Comparison of ENCODE assay signal across 1 cellular context in the genomic region with DNA sequence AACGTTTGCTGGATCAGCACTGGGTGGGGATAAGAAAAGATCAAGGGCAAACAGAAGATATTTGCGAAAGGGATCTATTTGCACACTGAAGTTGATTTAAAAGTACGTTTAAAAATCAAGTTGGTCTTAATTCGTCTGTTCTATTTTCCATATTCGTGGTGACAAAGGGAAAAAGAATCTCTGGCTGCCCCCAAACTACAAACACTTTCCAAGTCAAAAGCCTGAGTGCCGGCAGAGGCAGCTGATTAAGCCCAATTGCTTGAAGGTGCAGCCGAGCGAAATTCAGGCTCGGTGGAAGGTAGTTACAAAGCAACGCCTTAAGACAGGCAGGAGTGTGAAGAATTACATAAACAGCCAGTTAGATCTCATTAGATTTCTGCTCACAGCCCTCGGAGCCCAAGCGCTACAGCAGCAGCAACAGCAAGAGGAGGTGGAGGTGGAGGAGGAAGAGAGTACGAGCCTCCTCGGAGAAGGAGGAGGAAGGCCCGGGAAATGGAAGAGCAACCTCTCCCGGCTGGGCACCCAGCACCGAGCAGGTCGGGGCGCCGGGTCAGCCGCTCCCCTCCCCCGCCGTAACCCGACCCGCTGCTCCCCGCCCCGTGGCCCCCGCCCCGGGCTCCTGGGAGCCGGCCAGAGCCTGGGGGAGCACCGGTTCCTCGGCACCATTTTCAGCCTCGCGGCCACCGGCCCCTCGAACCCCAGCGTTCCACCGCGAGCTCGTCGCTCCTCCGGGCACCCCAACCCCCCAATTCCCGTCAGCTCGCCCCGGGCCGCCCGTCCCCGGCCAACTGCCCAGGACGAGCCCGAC.
TF ChIP-seq lines count a peak whose summit lies in the region.

No MANE protein-coding gene starts in this region.

TF ChIP-seq in HepG2, 621 proteins besides CTCF, POLR2A, EP300 and RAD21 (continued from another document and continues in another):
- TF ChIP-seq ZNF121 (CRISPR knock-in tag; IDR thresholded peaks at IDR 0.05) (no peak), ZNF674 (CRISPR knock-in tag; IDR thresholded peaks at IDR 0.05; ENCODE audit: low read depth) (no peak), HOXD1 (CRISPR knock-in tag; IDR thresholded peaks at IDR 0.05) (0 out of 2 replicates have a peak, but pooled peaks have one; percentile 23), TARDBP (CRISPR knock-in tag; IDR thresholded peaks at IDR 0.05) (peak; percentile 47; the same call in 1 of the 2 replicates), SIN3A (IDR thresholded peaks at IDR 0.05; ENCODE audit: borderline replicate concordance, low read depth, low read length) (0 out of 2 replicates have a peak, but pooled peaks have one; percentile 48), HIVEP1 (CRISPR knock-in tag; IDR thresholded peaks at IDR 0.05) (no peak), ZNF567 (CRISPR knock-in tag; IDR thresholded peaks at IDR 0.05; ENCODE audit: borderline replicate concordance) (no peak), MAFK (conservative IDR thresholded peaks at IDR 0.05 in 1 of 2, IDR thresholded peaks at IDR 0.05 in 1 of 2; ENCODE audit: low read length in 2 of 2) (peak; percentile 53 to 72), MAFF (IDR thresholded peaks at IDR 0.05; ENCODE audit: low read depth, low read length) (peak; percentile 50; the same call in 1 of the 2 replicates), ZNF232 (CRISPR knock-in tag; IDR thresholded peaks at IDR 0.05; ENCODE audit: borderline replicate concordance) (peak; percentile 39; the same call in 1 of the 2 replicates), MAFG (CRISPR knock-in tag; IDR thresholded peaks at IDR 0.05) (no peak), KDM3A (CRISPR knock-in tag; IDR thresholded peaks at IDR 0.05; ENCODE audit: low read depth) (peak; percentile 60; the same call in 1 of the 2 replicates), ZNF879 (CRISPR knock-in tag; IDR thresholded peaks at IDR 0.05) (no peak), ZBTB3 (CRISPR knock-in tag; IDR thresholded peaks at IDR 0.05; ENCODE audit: borderline replicate concordance, low read depth) (no peak), KMT2A (CRISPR knock-in tag; IDR thresholded peaks at IDR 0.05) (peak; percentile 47; the same call in 1 of the 2 replicates), BHLHE40 (IDR thresholded peaks at IDR 0.05; ENCODE audit: low read length) (no peak), ZNF124 (CRISPR knock-in tag; IDR thresholded peaks at IDR 0.05) (0 out of 2 replicates have a peak, but pooled peaks have one; percentile 70), IKZF4 (CRISPR knock-in tag; IDR thresholded peaks at IDR 0.05; ENCODE audit: borderline replicate concordance, low read depth, not compliant biosample characterization) (no peak), ZNF160 (CRISPR knock-in tag; IDR thresholded peaks at IDR 0.05) (no peak), ZNF792 (CRISPR knock-in tag; IDR thresholded peaks at IDR 0.05) (peak; percentile 44), ZNF724P (CRISPR knock-in tag; IDR thresholded peaks at IDR 0.05; ENCODE audit: borderline replicate concordance) (0 out of 2 replicates have a peak, but pooled peaks have one; percentile 45), RXRB (CRISPR knock-in tag; IDR thresholded peaks at IDR 0.05; ENCODE audit: borderline replicate concordance) (peak; percentile 10; the same call in 1 of the 2 replicates), ONECUT2 (CRISPR knock-in tag; IDR thresholded peaks at IDR 0.05) (peak; percentile 47; the same call in 1 of the 2 replicates), ZBTB21 (CRISPR knock-in tag; IDR thresholded peaks at IDR 0.05) (0 out of 2 replicates have a peak, but pooled peaks have one; percentile 13), GATAD2A (CRISPR knock-in tag; IDR thresholded peaks at IDR 0.05) (peak; percentile 41; the same call in 1 of the 2 replicates)
- TF ChIP-seq, protein P1, sequence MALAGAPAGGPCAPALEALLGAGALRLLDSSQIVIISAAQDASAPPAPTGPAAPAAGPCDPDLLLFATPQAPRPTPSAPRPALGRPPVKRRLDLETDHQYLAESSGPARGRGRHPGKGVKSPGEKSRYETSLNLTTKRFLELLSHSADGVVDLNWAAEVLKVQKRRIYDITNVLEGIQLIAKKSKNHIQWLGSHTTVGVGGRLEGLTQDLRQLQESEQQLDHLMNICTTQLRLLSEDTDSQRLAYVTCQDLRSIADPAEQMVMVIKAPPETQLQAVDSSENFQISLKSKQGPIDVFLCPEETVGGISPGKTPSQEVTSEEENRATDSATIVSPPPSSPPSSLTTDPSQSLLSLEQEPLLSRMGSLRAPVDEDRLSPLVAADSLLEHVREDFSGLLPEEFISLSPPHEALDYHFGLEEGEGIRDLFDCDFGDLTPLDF (CRISPR knock-in tag; IDR thresholded peaks at IDR 0.05) = 0 out of 2 replicates have a peak, but pooled peaks have one; percentile 25
- TF ChIP-seq, protein P2, sequence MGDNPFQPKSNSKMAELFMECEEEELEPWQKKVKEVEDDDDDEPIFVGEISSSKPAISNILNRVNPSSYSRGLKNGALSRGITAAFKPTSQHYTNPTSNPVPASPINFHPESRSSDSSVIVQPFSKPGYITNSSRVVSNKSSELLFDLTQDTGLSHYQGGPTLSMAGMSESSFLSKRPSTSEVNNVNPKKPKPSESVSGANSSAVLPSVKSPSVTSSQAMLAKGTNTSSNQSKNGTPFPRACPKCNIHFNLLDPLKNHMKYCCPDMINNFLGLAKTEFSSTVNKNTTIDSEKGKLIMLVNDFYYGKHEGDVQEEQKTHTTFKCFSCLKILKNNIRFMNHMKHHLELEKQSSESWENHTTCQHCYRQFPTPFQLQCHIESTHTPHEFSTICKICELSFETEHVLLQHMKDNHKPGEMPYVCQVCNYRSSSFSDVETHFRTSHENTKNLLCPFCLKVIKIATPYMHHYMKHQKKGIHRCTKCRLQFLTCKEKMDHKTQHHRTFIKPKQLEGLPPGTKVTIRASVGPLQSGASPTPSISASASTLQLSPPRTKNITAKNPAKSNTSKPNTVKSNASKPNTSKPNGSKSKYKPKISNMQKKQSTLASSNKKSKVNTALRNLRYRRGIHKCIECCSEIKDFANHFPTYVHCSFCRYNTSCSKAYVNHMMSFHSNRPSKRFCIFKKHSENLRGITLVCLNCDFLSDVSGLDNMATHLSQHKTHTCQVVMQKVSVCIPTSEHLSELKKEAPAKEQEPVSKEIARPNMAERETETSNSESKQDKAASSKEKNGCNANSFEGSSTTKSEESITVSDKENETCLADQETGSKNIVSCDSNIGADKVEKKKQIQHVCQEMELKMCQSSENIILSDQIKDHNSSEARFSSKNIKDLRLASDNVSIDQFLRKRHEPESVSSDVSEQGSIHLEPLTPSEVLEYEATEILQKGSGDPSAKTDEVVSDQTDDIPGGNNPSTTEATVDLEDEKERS (CRISPR knock-in tag; IDR thresholded peaks at IDR 0.05) = no peak
- TF ChIP-seq, protein P3, sequence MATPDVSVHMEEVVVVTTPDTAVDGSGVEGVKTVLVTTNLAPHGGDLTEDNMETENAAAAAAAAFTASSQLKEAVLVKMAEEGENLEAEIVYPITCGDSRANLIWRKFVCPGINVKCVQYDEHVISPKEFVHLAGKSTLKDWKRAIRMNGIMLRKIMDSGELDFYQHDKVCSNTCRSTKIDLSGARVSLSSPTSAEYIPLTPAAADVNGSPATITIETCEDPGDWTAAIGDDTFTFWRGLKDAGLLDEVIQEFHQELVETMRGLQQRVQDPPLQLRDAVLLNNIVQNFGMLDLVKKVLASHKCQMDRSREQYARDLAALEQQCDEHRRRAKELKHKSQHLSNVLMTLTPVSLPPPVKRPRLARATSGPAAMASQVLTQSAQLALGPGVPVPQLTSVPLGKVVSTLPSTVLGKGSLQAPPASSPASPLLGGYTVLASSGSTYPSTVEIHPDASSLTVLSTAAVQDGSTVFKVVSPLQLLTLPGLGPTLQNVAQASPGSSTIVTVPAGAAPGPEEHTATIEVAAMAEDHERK (CRISPR knock-in tag; IDR thresholded peaks at IDR 0.05; ENCODE audit: low read depth) = no peak
- TF ChIP-seq, protein P4, sequence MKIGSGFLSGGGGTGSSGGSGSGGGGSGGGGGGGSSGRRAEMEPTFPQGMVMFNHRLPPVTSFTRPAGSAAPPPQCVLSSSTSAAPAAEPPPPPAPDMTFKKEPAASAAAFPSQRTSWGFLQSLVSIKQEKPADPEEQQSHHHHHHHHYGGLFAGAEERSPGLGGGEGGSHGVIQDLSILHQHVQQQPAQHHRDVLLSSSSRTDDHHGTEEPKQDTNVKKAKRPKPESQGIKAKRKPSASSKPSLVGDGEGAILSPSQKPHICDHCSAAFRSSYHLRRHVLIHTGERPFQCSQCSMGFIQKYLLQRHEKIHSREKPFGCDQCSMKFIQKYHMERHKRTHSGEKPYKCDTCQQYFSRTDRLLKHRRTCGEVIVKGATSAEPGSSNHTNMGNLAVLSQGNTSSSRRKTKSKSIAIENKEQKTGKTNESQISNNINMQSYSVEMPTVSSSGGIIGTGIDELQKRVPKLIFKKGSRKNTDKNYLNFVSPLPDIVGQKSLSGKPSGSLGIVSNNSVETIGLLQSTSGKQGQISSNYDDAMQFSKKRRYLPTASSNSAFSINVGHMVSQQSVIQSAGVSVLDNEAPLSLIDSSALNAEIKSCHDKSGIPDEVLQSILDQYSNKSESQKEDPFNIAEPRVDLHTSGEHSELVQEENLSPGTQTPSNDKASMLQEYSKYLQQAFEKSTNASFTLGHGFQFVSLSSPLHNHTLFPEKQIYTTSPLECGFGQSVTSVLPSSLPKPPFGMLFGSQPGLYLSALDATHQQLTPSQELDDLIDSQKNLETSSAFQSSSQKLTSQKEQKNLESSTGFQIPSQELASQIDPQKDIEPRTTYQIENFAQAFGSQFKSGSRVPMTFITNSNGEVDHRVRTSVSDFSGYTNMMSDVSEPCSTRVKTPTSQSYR (CRISPR knock-in tag; IDR thresholded peaks at IDR 0.05; ENCODE audit: borderline replicate concordance) = peak; percentile 53; the same call in 1 of the 2 replicates
- TF ChIP-seq, protein P5, sequence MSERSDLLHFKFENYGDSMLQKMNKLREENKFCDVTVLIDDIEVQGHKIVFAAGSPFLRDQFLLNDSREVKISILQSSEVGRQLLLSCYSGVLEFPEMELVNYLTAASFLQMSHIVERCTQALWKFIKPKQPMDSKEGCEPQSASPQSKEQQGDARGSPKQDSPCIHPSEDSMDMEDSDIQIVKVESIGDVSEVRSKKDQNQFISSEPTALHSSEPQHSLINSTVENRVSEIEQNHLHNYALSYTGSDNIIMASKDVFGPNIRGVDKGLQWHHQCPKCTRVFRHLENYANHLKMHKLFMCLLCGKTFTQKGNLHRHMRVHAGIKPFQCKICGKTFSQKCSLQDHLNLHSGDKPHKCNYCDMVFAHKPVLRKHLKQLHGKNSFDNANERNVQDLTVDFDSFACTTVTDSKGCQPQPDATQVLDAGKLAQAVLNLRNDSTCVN (CRISPR knock-in tag; IDR thresholded peaks at IDR 0.05; ENCODE audit: borderline replicate concordance) = no peak; the same call in 1 of the 2 replicates
- TF ChIP-seq, protein P6, sequence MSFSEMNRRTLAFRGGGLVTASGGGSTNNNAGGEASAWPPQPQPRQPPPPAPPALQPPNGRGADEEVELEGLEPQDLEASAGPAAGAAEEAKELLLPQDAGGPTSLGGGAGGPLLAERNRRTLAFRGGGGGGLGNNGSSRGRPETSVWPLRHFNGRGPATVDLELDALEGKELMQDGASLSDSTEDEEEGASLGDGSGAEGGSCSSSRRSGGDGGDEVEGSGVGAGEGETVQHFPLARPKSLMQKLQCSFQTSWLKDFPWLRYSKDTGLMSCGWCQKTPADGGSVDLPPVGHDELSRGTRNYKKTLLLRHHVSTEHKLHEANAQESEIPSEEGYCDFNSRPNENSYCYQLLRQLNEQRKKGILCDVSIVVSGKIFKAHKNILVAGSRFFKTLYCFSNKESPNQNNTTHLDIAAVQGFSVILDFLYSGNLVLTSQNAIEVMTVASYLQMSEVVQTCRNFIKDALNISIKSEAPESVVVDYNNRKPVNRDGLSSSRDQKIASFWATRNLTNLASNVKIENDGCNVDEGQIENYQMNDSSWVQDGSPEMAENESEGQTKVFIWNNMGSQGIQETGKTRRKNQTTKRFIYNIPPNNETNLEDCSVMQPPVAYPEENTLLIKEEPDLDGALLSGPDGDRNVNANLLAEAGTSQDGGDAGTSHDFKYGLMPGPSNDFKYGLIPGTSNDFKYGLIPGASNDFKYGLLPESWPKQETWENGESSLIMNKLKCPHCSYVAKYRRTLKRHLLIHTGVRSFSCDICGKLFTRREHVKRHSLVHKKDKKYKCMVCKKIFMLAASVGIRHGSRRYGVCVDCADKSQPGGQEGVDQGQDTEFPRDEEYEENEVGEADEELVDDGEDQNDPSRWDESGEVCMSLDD (CRISPR knock-in tag; IDR thresholded peaks at IDR 0.05; ENCODE audit: borderline replicate concordance) = peak; percentile 34; the same call in 1 of the 2 replicates
- TF ChIP-seq, protein P7, sequence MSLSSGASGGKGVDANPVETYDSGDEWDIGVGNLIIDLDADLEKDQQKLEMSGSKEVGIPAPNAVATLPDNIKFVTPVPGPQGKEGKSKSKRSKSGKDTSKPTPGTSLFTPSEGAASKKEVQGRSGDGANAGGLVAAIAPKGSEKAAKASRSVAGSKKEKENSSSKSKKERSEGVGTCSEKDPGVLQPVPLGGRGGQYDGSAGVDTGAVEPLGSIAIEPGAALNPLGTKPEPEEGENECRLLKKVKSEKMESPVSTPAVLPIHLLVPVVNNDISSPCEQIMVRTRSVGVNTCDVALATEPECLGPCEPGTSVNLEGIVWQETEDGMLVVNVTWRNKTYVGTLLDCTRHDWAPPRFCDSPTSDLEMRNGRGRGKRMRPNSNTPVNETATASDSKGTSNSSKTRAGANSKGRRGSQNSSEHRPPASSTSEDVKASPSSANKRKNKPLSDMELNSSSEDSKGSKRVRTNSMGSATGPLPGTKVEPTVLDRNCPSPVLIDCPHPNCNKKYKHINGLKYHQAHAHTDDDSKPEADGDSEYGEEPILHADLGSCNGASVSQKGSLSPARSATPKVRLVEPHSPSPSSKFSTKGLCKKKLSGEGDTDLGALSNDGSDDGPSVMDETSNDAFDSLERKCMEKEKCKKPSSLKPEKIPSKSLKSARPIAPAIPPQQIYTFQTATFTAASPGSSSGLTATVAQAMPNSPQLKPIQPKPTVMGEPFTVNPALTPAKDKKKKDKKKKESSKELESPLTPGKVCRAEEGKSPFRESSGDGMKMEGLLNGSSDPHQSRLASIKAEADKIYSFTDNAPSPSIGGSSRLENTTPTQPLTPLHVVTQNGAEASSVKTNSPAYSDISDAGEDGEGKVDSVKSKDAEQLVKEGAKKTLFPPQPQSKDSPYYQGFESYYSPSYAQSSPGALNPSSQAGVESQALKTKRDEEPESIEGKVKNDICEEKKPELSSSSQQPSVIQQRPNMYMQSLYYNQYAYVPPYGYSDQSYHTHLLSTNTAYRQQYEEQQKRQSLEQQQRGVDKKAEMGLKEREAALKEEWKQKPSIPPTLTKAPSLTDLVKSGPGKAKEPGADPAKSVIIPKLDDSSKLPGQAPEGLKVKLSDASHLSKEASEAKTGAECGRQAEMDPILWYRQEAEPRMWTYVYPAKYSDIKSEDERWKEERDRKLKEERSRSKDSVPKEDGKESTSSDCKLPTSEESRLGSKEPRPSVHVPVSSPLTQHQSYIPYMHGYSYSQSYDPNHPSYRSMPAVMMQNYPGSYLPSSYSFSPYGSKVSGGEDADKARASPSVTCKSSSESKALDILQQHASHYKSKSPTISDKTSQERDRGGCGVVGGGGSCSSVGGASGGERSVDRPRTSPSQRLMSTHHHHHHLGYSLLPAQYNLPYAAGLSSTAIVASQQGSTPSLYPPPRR (CRISPR knock-in tag; IDR thresholded peaks at IDR 0.05; ENCODE audit: borderline replicate concordance) = 0 out of 2 replicates have a peak, but pooled peaks have one; percentile 13
- TF ChIP-seq, protein P8, sequence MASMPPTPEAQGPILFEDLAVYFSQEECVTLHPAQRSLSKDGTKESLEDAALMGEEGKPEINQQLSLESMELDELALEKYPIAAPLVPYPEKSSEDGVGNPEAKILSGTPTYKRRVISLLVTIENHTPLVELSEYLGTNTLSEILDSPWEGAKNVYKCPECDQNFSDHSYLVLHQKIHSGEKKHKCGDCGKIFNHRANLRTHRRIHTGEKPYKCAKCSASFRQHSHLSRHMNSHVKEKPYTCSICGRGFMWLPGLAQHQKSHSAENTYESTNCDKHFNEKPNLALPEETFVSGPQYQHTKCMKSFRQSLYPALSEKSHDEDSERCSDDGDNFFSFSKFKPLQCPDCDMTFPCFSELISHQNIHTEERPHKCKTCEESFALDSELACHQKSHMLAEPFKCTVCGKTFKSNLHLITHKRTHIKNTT (CRISPR knock-in tag; IDR thresholded peaks at IDR 0.05) = no peak
- TF ChIP-seq, protein P9, sequence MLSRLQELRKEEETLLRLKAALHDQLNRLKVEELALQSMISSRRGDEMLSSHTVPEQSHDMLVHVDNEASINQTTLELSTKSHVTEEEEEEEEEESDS (CRISPR knock-in tag; IDR thresholded peaks at IDR 0.05; ENCODE audit: borderline replicate concordance) = 0 out of 2 replicates have a peak, but pooled peaks have one; percentile 74
